In the genomic region with DNA sequence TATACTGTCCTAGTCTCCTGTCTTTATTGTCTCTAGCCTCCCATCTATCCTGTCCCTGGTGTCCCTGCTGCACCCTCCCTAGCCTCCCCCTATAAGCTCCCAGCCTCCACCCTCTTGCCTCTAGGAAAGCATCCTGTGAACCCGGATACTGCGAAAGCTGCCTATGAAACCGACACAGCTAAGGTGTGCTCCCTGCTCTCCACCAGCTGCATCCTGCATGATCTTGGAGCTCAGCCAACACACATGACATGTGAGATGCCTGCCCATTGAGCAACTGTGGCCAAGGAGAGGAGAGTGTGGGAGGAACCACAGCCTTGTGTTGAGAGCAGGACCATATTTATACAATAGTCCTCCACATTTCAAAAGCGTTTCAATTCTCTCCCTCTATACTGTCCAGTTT, we compare ENCODE assay signal across 8 cellular contexts.
DNase-seq lines count a peak whose midpoint lies in the region; ATAC-seq lines count a peak whose summit lies in the region.

No MANE protein-coding gene starts in this region.

- H3K27ac ChIP-seq in BLaER1 treated with 17β-estradiol and CSF1 and Interleukin-3, amounts not matched to agents 10 nM and 100 nM, result peak overlapping the region in 5 of 11 experiments; percentile 24 to 53 (median 35); a peak in 4 of 22 replicates

- DNase-seq in NCI-H146 treated with DMSO at 0.1 percent for 48 hours (lab: John Stamatoyannopoulos, UW; ENCODE audit: unreplicated experiment) (peak; percentile 99), left kidney (ENCODE audit: low read depth, low spot score) (peak; percentile 88), HAP-1 (ENCODE audit: low spot score in 2 of 2) (no peak), amniotic stem cell (lab: John Stamatoyannopoulos, UW) (no peak)
- peak; percentile 64 for DNase-seq in activated CD4-positive, alpha-beta memory T cell treated with anti-CD3 and anti-CD28 coated beads, Interleukin-2, amount 10 ng/mL, durations not matched to agents 7 days and 5 days

- H3K9ac ChIP-seq in BLaER1 treated with 17β-estradiol and CSF1 and Interleukin-3, amounts not matched to agents 10 nM and 100 nM, result peak overlapping the region in 1 of 11 experiments; percentile 15; a peak in 1 of 22 replicates

- no peaks in the 10 kb centered on the region for H3K36me3 ChIP-seq in BLaER1 treated with 17β-estradiol and CSF1 and Interleukin-3, amounts not matched to agents 10 nM and 100 nM
- no peaks in the 10 kb centered on the region for H3K36me3 ChIP-seq in HAP-1 (replicated peaks)

- no peaks in the 10 kb centered on the region for H3K9me3 Mint-ChIP-seq in activated CD4-positive, alpha-beta memory T cell treated with anti-CD3 and anti-CD28 coated beads, Interleukin-2, amount 10 ng/mL, durations not matched to agents 7 days and 5 days

- peaks cover 34% of the 10 kb centered on the region for H3K4me1 Mint-ChIP-seq in activated CD4-positive, alpha-beta memory T cell treated with anti-CD3 and anti-CD28 coated beads, Interleukin-2, amount 10 ng/mL, durations not matched to agents 7 days and 5 days

- ATAC-seq in GM21515 (IDR thresholded peaks at IDR 0.05; ENCODE audit: unreplicated experiment), result peak; percentile 58
- no peak for ATAC-seq in HG03196 (IDR thresholded peaks at IDR 0.05; ENCODE audit: unreplicated experiment)

- H3K4me2 ChIP-seq in BLaER1 treated with 17β-estradiol and CSF1 and Interleukin-3, amounts not matched to agents 10 nM and 100 nM, result peak overlapping the region in 10 of 11 experiments; percentile 4 to 84 (median 30); a peak in 17 of 22 replicates

- in situ Hi-C loops in HAP-1 (cut with MboI; ENCODE audit: low sequenced_read_pairs), result no loop called here

- POLR2A ChIA-PET in activated CD4-positive, alpha-beta memory T cell treated with anti-CD3 and anti-CD28 coated beads, Interleukin-2, amount 10 ng/mL, durations not matched to agents 7 days and 5 days (lab: Charles Lee), result interaction anchor here (0.5 to 2.2 kb wide), 4 partner anchors 9 to 101 kb away, joined by 3 to 9 read pairs (median 3); no protein-coding TSS in a partner anchor

- H3K4me3 ChIP-seq in BLaER1 treated with 17β-estradiol and CSF1 and Interleukin-3, amounts not matched to agents 10 nM and 100 nM, result no peak overlapping the region
- no peak overlapping the region for H3K4me3 ChIP-seq in HAP-1

- H3K9me3 ChIP-seq in BLaER1 treated with 17β-estradiol and CSF1 and Interleukin-3, amounts not matched to agents 10 nM and 100 nM (replicated peaks in 1 of 11), result no peaks in the 10 kb centered on the region
- no peaks in the 10 kb centered on the region for H3K9me3 ChIP-seq in HAP-1

- CTCF ChIA-PET in activated CD4-positive, alpha-beta memory T cell treated with anti-CD3 and anti-CD28 coated beads, Interleukin-2, amount 10 ng/mL, durations not matched to agents 7 days and 5 days (lab: Charles Lee), result interaction anchor here (1.5 kb wide), 1 partner anchor 9 kb away, joined by 7 read pairs; no protein-coding TSS in a partner anchor

- no peak overlapping the region for H3K27ac Mint-ChIP-seq in activated CD4-positive, alpha-beta memory T cell treated with anti-CD3 and anti-CD28 coated beads, Interleukin-2, amount 10 ng/mL, durations not matched to agents 7 days and 5 days

- H3K4me1 ChIP-seq in BLaER1 treated with 17β-estradiol and CSF1 and Interleukin-3, amounts not matched to agents 10 nM and 100 nM, result peaks cover 0 to 63% (median 15%) of the 10 kb centered on the region in 10 experiments; a peak in 16 of 20 replicates
- H3K4me1 ChIP-seq in HAP-1, result no peaks in the 10 kb centered on the region

- no peaks in the 10 kb centered on the region for H3K36me3 Mint-ChIP-seq in activated CD4-positive, alpha-beta memory T cell treated with anti-CD3 and anti-CD28 coated beads, Interleukin-2, amount 10 ng/mL, durations not matched to agents 7 days and 5 days (ENCODE audit: low read depth)

- no peaks in the 10 kb centered on the region for H4K20me1 ChIP-seq in BLaER1 treated with 17β-estradiol and CSF1 and Interleukin-3, amounts not matched to agents 10 nM and 100 nM

- H3K27me3 Mint-ChIP-seq in activated CD4-positive, alpha-beta memory T cell treated with anti-CD3 and anti-CD28 coated beads, Interleukin-2, amount 10 ng/mL, durations not matched to agents 7 days and 5 days, result no peaks in the 10 kb centered on the region

- no peak overlapping the region for H3K4me3 Mint-ChIP-seq in activated CD4-positive, alpha-beta memory T cell treated with anti-CD3 and anti-CD28 coated beads, Interleukin-2, amount 10 ng/mL, durations not matched to agents 7 days and 5 days

- H3K27me3 ChIP-seq in BLaER1 treated with 17β-estradiol and CSF1 and Interleukin-3, amounts not matched to agents 10 nM and 100 nM, result no peaks in the 10 kb centered on the region
- H3K27me3 ChIP-seq in HAP-1 (ENCODE audit: low read depth), result no peaks in the 10 kb centered on the region

Comparison
In these comparisons a context has a peak if more than half of its experiments do, and no peak if none do; other contexts are left out.
1. DNase-seq: peak in NCI-H146 treated with DMSO at 0.1 percent for 48 hours (single experiment), activated CD4-positive, alpha-beta memory T cell treated with anti-CD3 and anti-CD28 coated beads, Interleukin-2, amount 10 ng/mL, durations not matched to agents 7 days and 5 days (single experiment) and left kidney (single experiment); none in HAP-1 (0 of 2) and amniotic stem cell (single experiment).